In genomic region chr1:7259955-7260354, GRCh38 we compare ENCODE assay signal across 35 cellular contexts.
"Had no signal": no experiment of that assay in that cellular context is flagged by ENCODE, and none has a peak within 500 bp of the region (broad histone marks: within the 10 kb centered on the region; RNA-seq: fewer than 3 reads in every experiment).

No MANE protein-coding gene starts in this region.

- H3K36me3 ChIP-seq: adrenal gland, cardiac muscle cell, gastrocnemius medialis, heart left ventricle, WERI-Rb-1 had no signal

- H3K4me1 Mint-ChIP-seq: activated B cell treated with CpG ODN at 0.5 μM for 24 hours; activated CD4-positive, alpha-beta memory T cell treated with anti-CD3 and anti-CD28 coated beads, Interleukin-2, amount 10 ng/mL, durations not matched to agents 7 days and 5 days; activated CD4-positive, alpha-beta T cell treated with anti-CD3 and anti-CD28 coated beads, Interleukin-2, amount 10 ng/mL, durations not matched to agents 7 days and 5 days; activated naive CD4-positive, alpha-beta T cell treated with anti-CD3 and anti-CD28 coated beads, Interleukin-2, amount 10 ng/mL, durations not matched to agents 7 days and 5 days; endodermal cell had no signal

- H3K27me3 Mint-ChIP-seq: activated CD4-positive, alpha-beta T cell treated with anti-CD3 and anti-CD28 coated beads, Interleukin-2, amount 10 ng/mL, durations not matched to agents 7 days and 5 days; activated naive CD4-positive, alpha-beta T cell treated with anti-CD3 and anti-CD28 coated beads, Interleukin-2, amount 10 ng/mL, durations not matched to agents 7 days and 5 days had no signal

- DNase-seq: activated B cell treated with CpG ODN at 0.5 μM for 24 hours; activated CD4-positive, alpha-beta memory T cell treated with anti-CD3 and anti-CD28 coated beads, Interleukin-2, amount 10 ng/mL, durations not matched to agents 7 days and 5 days; activated CD4-positive, alpha-beta T cell treated with anti-CD3 and anti-CD28 coated beads, Interleukin-2, amount 10 ng/mL, durations not matched to agents 7 days and 5 days; activated CD4-positive, alpha-beta T cell treated with anti-CD3 and anti-CD28 coated beads, Interleukin-2, amount 50 U/mL, for 4 hours; activated CD8-positive, alpha-beta memory T cell treated with anti-CD3 and anti-CD28 coated beads, Interleukin-2, amount 50 U/mL, for 48 hours; activated gamma-delta T cell; activated naive CD4-positive, alpha-beta T cell; activated naive CD4-positive, alpha-beta T cell treated with anti-CD3 and anti-CD28 coated beads, Interleukin-2, amount 10 ng/mL, durations not matched to agents 7 days and 5 days; activated T-cell treated with anti-CD3 and anti-CD28 coated beads for 4 hours; activated T-cell treated with anti-CD3 and anti-CD28 coated beads, Interleukin-2, amount 50 U/mL, for 24 hours; activated T-cell treated with anti-CD3 and anti-CD28 coated beads, Interleukin-2, amount 50 U/mL, for 72 hours; adrenal gland; amygdala; aorta; body of pancreas; central memory CD4-positive, alpha-beta T cell; cerebellar nuclear complex; dorsolateral prefrontal cortex; effector memory CD4-positive, alpha-beta T cell; endodermal cell; foreskin keratinocyte; gastrocnemius medialis; glutamatergic neuron; heart left ventricle; T-helper 1 cell; T-helper 17 cell; T1000; WERI-Rb-1 had no signal

- H3K27ac Mint-ChIP-seq: activated B cell treated with CpG ODN at 0.5 μM for 24 hours; activated CD4-positive, alpha-beta memory T cell treated with anti-CD3 and anti-CD28 coated beads, Interleukin-2, amount 10 ng/mL, durations not matched to agents 7 days and 5 days; activated CD4-positive, alpha-beta T cell treated with anti-CD3 and anti-CD28 coated beads, Interleukin-2, amount 10 ng/mL, durations not matched to agents 7 days and 5 days; activated naive CD4-positive, alpha-beta T cell treated with anti-CD3 and anti-CD28 coated beads, Interleukin-2, amount 10 ng/mL, durations not matched to agents 7 days and 5 days; activated naive CD4-positive, alpha-beta T cell treated with anti-CD3 and anti-CD28 coated beads, Interleukin-2, amount 50 U/mL, for 72 hours; activated T-cell treated with anti-CD3 and anti-CD28 coated beads, Interleukin-2, amount 50 U/mL, for 24 hours; activated T-cell treated with anti-CD3 and anti-CD28 coated beads, Interleukin-2, amount 50 U/mL, for 72 hours; dendritic cell treated with granulocyte-macrophage colony-stimulating factor and Interleukin-4, amounts not matched to agents 40 ng/mL and 50 ng/mL, for 4 days; endodermal cell; T-helper 17 cell; T-helper 2 cell treated with Interferon-gamma antibody and Interleukin-4, amounts not matched to agents 5 μg/mL and 100 μg/mL, for 36 hours had no signal

- H3K27ac ChIP-seq: adrenal gland, body of pancreas, cardiac muscle cell, coronary artery, dorsolateral prefrontal cortex, foreskin keratinocyte, gastrocnemius medialis, heart left ventricle, WERI-Rb-1 had no signal

- H3K27me3 ChIP-seq: adrenal gland, body of pancreas, cardiac muscle cell, dorsolateral prefrontal cortex, foreskin keratinocyte had no signal

- H3K4me3 Mint-ChIP-seq: activated B cell treated with CpG ODN at 0.5 μM for 24 hours; activated CD4-positive, alpha-beta memory T cell treated with anti-CD3 and anti-CD28 coated beads, Interleukin-2, amount 10 ng/mL, durations not matched to agents 7 days and 5 days; activated CD4-positive, alpha-beta T cell treated with anti-CD3 and anti-CD28 coated beads, Interleukin-2, amount 10 ng/mL, durations not matched to agents 7 days and 5 days; activated naive CD4-positive, alpha-beta T cell treated with anti-CD3 and anti-CD28 coated beads, Interleukin-2, amount 10 ng/mL, durations not matched to agents 7 days and 5 days; activated T-cell treated with anti-CD3 and anti-CD28 coated beads, Interleukin-2, amount 50 U/mL, for 24 hours; activated T-cell treated with anti-CD3 and anti-CD28 coated beads, Interleukin-2, amount 50 U/mL, for 72 hours; dendritic cell treated with granulocyte-macrophage colony-stimulating factor and Interleukin-4, amounts not matched to agents 40 ng/mL and 50 ng/mL, for 4 days; endodermal cell; T-helper 17 cell; T-helper 2 cell treated with Interferon-gamma antibody and Interleukin-4, amounts not matched to agents 5 μg/mL and 100 μg/mL, for 36 hours had no signal

- H3K36me3 Mint-ChIP-seq: activated naive CD4-positive, alpha-beta T cell treated with anti-CD3 and anti-CD28 coated beads, Interleukin-2, amount 10 ng/mL, durations not matched to agents 7 days and 5 days; activated naive CD4-positive, alpha-beta T cell treated with anti-CD3 and anti-CD28 coated beads, Interleukin-2, amount 50 U/mL, for 72 hours had no signal

- H3K9me3 Mint-ChIP-seq: activated B cell treated with CpG ODN at 0.5 μM for 24 hours; activated CD4-positive, alpha-beta memory T cell treated with anti-CD3 and anti-CD28 coated beads, Interleukin-2, amount 10 ng/mL, durations not matched to agents 7 days and 5 days; activated CD4-positive, alpha-beta T cell treated with anti-CD3 and anti-CD28 coated beads, Interleukin-2, amount 10 ng/mL, durations not matched to agents 7 days and 5 days; activated naive CD4-positive, alpha-beta T cell treated with anti-CD3 and anti-CD28 coated beads, Interleukin-2, amount 10 ng/mL, durations not matched to agents 7 days and 5 days; activated naive CD4-positive, alpha-beta T cell treated with anti-CD3 and anti-CD28 coated beads, Interleukin-2, amount 50 U/mL, for 72 hours; activated T-cell treated with anti-CD3 and anti-CD28 coated beads, Interleukin-2, amount 50 U/mL, for 24 hours; activated T-cell treated with anti-CD3 and anti-CD28 coated beads, Interleukin-2, amount 50 U/mL, for 72 hours; dendritic cell treated with granulocyte-macrophage colony-stimulating factor and Interleukin-4, amounts not matched to agents 40 ng/mL and 50 ng/mL, for 4 days; endodermal cell; T-helper 2 cell treated with Interferon-gamma antibody and Interleukin-4, amounts not matched to agents 5 μg/mL and 100 μg/mL, for 36 hours had no signal

- H3K9me3 ChIP-seq: adrenal gland, body of pancreas, gastrocnemius medialis, heart left ventricle had no signal

- ATAC-seq: activated CD4-positive, CD25-positive, alpha-beta regulatory T cell treated with anti-CD3 and anti-CD28 coated beads, Interleukin-2, amount 50 U/mL, for 24 hours; activated naive CD4-positive, alpha-beta T cell treated with anti-CD3 and anti-CD28 coated beads, Interleukin-2, amount 50 U/mL, for 72 hours; activated T-cell treated with anti-CD3 and anti-CD28 coated beads, Interleukin-2, amount 50 U/mL, for 72 hours; body of pancreas; esophagus mucosa; foreskin keratinocyte; gastrocnemius medialis; heart left ventricle; T-helper 17 cell had no signal

- H3K4me3 ChIP-seq: adrenal gland, body of pancreas, cardiac muscle cell, coronary artery, dorsolateral prefrontal cortex, gastrocnemius medialis, heart left ventricle had no signal

- H3K4me1 ChIP-seq: adrenal gland, body of pancreas, gastrocnemius medialis, heart left ventricle had no signal
